Comparison of ENCODE assay signal across 25 cellular contexts in genomic region chr9:21265421-21266189, GRCh38. TPM values are rescaled to one million over a fixed set of nuclear protein-coding genes. Genes with fewer than 3 reads are reported as not detected.
DNase-seq lines count a peak whose midpoint lies in the region; ATAC-seq, FAIRE-seq and TF ChIP-seq lines count a peak whose summit lies in the region.
"Had no signal": no experiment of that assay in that cellular context is flagged by ENCODE, and none has a peak within 500 bp of the region (broad histone marks: within the 10 kb centered on the region; RNA-seq: fewer than 3 reads in every experiment).

No MANE protein-coding gene starts in this region.

- dilution Hi-C loops in keratinocyte (cut with MboI; ENCODE audit: extremely low pct_ligation_motif_present, low sequenced_read_pairs) = no loop called here

- H4K20me1 ChIP-seq in GM23338 (replicated peaks; ENCODE audit: insufficient read depth) (no peaks in the 10 kb centered on the region; the same call in 1 of the 2 replicates), keratinocyte (ENCODE audit: control insufficient read depth, extremely low read depth, insufficient read depth, low read length) (no peaks in the 10 kb centered on the region)

- no peaks in the 10 kb centered on the region for H3K36me3 Mint-ChIP-seq in GM23338 (ENCODE audit: low read depth)
- H3K36me3 Mint-ChIP-seq: memory B cell; natural killer cell treated with Interleukin-12 subunit alpha and Interleukin-12 subunit beta and Interleukin-15 and Interleukin-18, amount 100 ng/mL, for 72 hours had no signal

- peaks cover 100% of the 10 kb centered on the region for H3K27me3 ChIP-seq in GM23338 (ENCODE audit: insufficient read depth)
- H3K27me3 ChIP-seq in keratinocyte (ENCODE audit: control insufficient read depth, extremely low read depth, insufficient read depth, low read length) = peaks cover 17% of the 10 kb centered on the region
- H3K27me3 ChIP-seq: SJCRH30, tibial artery had no signal

- no peak overlapping the region for H3K4me3 Mint-ChIP-seq in GM23338
- H3K4me3 Mint-ChIP-seq: activated T-helper 17 cell treated with anti-CD3 and anti-CD28 coated beads, Interleukin-2, amount 50 U/mL, for 72 hours; memory B cell; natural killer cell treated with Interleukin-12 subunit alpha and Interleukin-12 subunit beta and Interleukin-15 and Interleukin-18, amount 100 ng/mL, for 72 hours had no signal

- no peaks in the 10 kb centered on the region for H3K79me2 ChIP-seq in GM23338 (replicated peaks; ENCODE audit: insufficient read depth)
- no peaks in the 10 kb centered on the region for H3K79me2 ChIP-seq in keratinocyte (ENCODE audit: control insufficient read depth, insufficient read depth, low read length)

- no peak overlapping the region for H3K9ac ChIP-seq in keratinocyte (ENCODE audit: control insufficient read depth, extremely low read depth, insufficient read depth, low read length)
- H3K9ac ChIP-seq: GM23248 had no signal

- H3K9me1 ChIP-seq in keratinocyte (ENCODE audit: control insufficient read depth, extremely low read depth, insufficient read depth, low read length) = no peaks in the 10 kb centered on the region

- FAIRE-seq in keratinocyte (lab: Jason Lieb, UNC) (peak; percentile 63), HTR-8/SVneo (lab: Jason Lieb, UNC) (no peak)
- FAIRE-seq: HepG2, islet of Langerhans had no signal

- DNase-seq in GM23338 (ENCODE audit: low spot score) = peak; percentile 11
- peak; percentile 12 for DNase-seq in M059J (ENCODE audit: low read depth)
- no peak for DNase-seq in keratinocyte (ENCODE audit: low read depth, low spot score)
- DNase-seq in G401 (ENCODE audit: low spot score) = no peak
- DNase-seq in stimulated activated CD4-positive, alpha-beta T cell treated with anti-CD3 and anti-CD28 coated beads, Interleukin-12 subunit alpha, Interleukin-12 subunit beta, amount 100 ng/mL, for 4 hours = no peak
- no peak for DNase-seq in HTR-8/SVneo (ENCODE audit: insufficient read length, low spot score)
- no peak for DNase-seq in kidney glomerular epithelial cell (lab: John Stamatoyannopoulos, UW)
- DNase-seq: dorsolateral prefrontal cortex, GM23248, heart right ventricle, NCI-H2029, NCI-H510A, SJCRH30, T-helper 2 cell, tibial artery had no signal

- H2AFZ ChIP-seq in GM23338 (no peak overlapping the region), keratinocyte (ENCODE audit: control insufficient read depth, low read length) (no peak overlapping the region)
- H2AFZ ChIP-seq: GM23248 had no signal

- H3K27ac Mint-ChIP-seq in GM23338 = no peak overlapping the region
- H3K27ac Mint-ChIP-seq: activated T-helper 17 cell treated with anti-CD3 and anti-CD28 coated beads, Interleukin-2, amount 50 U/mL, for 72 hours; memory B cell; natural killer cell treated with Interleukin-12 subunit alpha and Interleukin-12 subunit beta and Interleukin-15 and Interleukin-18, amount 100 ng/mL, for 72 hours had no signal

- H3K9me2 ChIP-seq in GM23338 (ENCODE audit: insufficient read depth) = no peaks in the 10 kb centered on the region

- no peak overlapping the region for H3K4me2 ChIP-seq in GM23338
- H3K4me2 ChIP-seq in keratinocyte (ENCODE audit: control insufficient read depth, extremely low read depth, insufficient read depth, low read depth, low read length) = no peak overlapping the region
- H3K4me2 ChIP-seq: smooth muscle cell had no signal

- ATAC-seq in GM18861 (IDR thresholded peaks at IDR 0.05; ENCODE audit: unreplicated experiment) = peak; percentile 44
- peak; percentile 48; the same call in 1 of the 3 replicates for ATAC-seq in GM23338
- ATAC-seq: activated T-helper 17 cell treated with anti-CD3 and anti-CD28 coated beads, Interleukin-2, amount 50 U/mL, for 72 hours; heart right ventricle; HepG2; natural killer cell treated with Interleukin-12 subunit alpha and Interleukin-12 subunit beta and Interleukin-15 and Interleukin-18, amount 100 ng/mL, for 72 hours had no signal

- no peaks in the 10 kb centered on the region; the same call in 1 of the 3 replicates for H3K9me3 Mint-ChIP-seq in GM23338
- H3K9me3 Mint-ChIP-seq: activated T-helper 17 cell treated with anti-CD3 and anti-CD28 coated beads, Interleukin-2, amount 50 U/mL, for 72 hours; memory B cell; natural killer cell treated with Interleukin-12 subunit alpha and Interleukin-12 subunit beta and Interleukin-15 and Interleukin-18, amount 100 ng/mL, for 72 hours had no signal

- H3K27ac ChIP-seq in GM23338 (ENCODE audit: low read depth) = no peak overlapping the region
- no peak overlapping the region for H3K27ac ChIP-seq in keratinocyte (ENCODE audit: control insufficient read depth, insufficient read depth, low read length)
- H3K27ac ChIP-seq: cardiac muscle cell, dorsolateral prefrontal cortex, GM23248, heart right ventricle, SJCRH30, tibial artery had no signal

- H3K4me1 Mint-ChIP-seq in GM23338 = peaks cover 5% of the 10 kb centered on the region; the same call in 1 of the 3 replicates
- H3K4me1 Mint-ChIP-seq: activated T-helper 17 cell treated with anti-CD3 and anti-CD28 coated beads, Interleukin-2, amount 50 U/mL, for 72 hours had no signal

- no peak overlapping the region for H3K4me3 ChIP-seq in GM23338
- H3K4me3 ChIP-seq in keratinocyte (ENCODE audit: control insufficient read depth in 2 of 3, extremely low read depth in 1 of 3, insufficient read depth in 2 of 3, low read depth in 1 of 3, low read length in 3 of 3) = no peak overlapping the region
- H3K4me3 ChIP-seq: cardiac muscle cell, dorsolateral prefrontal cortex, GM23248, heart right ventricle, SJCRH30, smooth muscle cell, tibial artery had no signal

- TF ChIP-seq CTCF in GM23338 (conservative IDR thresholded peaks at IDR 0.05; ENCODE audit: low read depth in 2 of 2) = 0 out of 4 replicates have a peak, but pooled peaks of 1 of the 2 experiments have one; percentile 14
- TF ChIP-seq CTCF in keratinocyte (optimal IDR thresholded peaks at IDR 0.05 in 1 of 3, IDR thresholded peaks at IDR 0.05 in 1 of 3, conservative IDR thresholded peaks at IDR 0.05 in 1 of 3; ENCODE audit: extremely low read depth in 1 of 3, insufficient read depth in 2 of 3, low read length in 3 of 3) = no peak

- peaks cover 69% of the 10 kb centered on the region for H3K27me3 Mint-ChIP-seq in GM23338 (ENCODE audit: insufficient read depth, low read depth, poor library complexity)

- in situ Hi-C loops in G401 (cut with HindIII; ENCODE audit: low sequenced_read_pairs) = no loop called here

- H3K36me3 ChIP-seq in GM23338 (ENCODE audit: insufficient read depth) = no peaks in the 10 kb centered on the region
- H3K36me3 ChIP-seq in keratinocyte (ENCODE audit: control insufficient read depth in 2 of 2, extremely low read depth in 1 of 2, insufficient read depth in 2 of 2, low read length in 2 of 2) = no peaks in the 10 kb centered on the region
- H3K36me3 ChIP-seq: cardiac muscle cell, heart right ventricle, SJCRH30, tibial artery had no signal

- H3K4me1 ChIP-seq in GM23338 (ENCODE audit: insufficient read depth) (no peaks in the 10 kb centered on the region), keratinocyte (ENCODE audit: control insufficient read depth, extremely low read depth, insufficient read depth, low read length) (peaks cover 2% of the 10 kb centered on the region)
- H3K4me1 ChIP-seq: heart right ventricle, SJCRH30, tibial artery had no signal

- no peaks in the 10 kb centered on the region for H3K9me3 ChIP-seq in keratinocyte (ENCODE audit: control insufficient read depth, low read depth, low read length)
- H3K9me3 ChIP-seq: SJCRH30, tibial artery had no signal

- H3F3A ChIP-seq in GM23338 (replicated peaks; ENCODE audit: low read depth) = no peaks in the 10 kb centered on the region

RNA-seq across cellular contexts. Expression of gene IFNA14, which starts 25.8 kb away (rescaled TPM):
- total RNA-seq in GM23338 (2014; rRNA removed; shearing (Covaris generic)) = not detected in 2 replicates
- polyA plus RNA-seq in GM23338 (2016; fragmentation: Nextera tagmentation; extraction: Ambion mirVana) (not detected in 2 replicates), keratinocyte (not detected in 3 replicates)
- not detected in 2 replicates for total RNA-seq in M059J (2014; rRNA removed; shearing (Covaris generic))
- polyA plus RNA-seq in keratinocyte (2011; ENCODE audit: low read depth) = not detected
- not detected in 2 replicates for polyA plus RNA-seq in keratinocyte (2011; cell fraction: cytosol; rRNA removed)
- not detected in 2 replicates for polyA plus RNA-seq in keratinocyte (2011; cell fraction: nucleus; rRNA removed)
- polyA plus RNA-seq in keratinocyte (2012; ENCODE audit: low replicate concordance) = not detected in 2 replicates
- not detected in 3 replicates for polyA minus RNA-seq in keratinocyte
- not detected for polyA minus RNA-seq in keratinocyte (2011; cell fraction: cytosol; rRNA and poly(A)+ RNA removed)
- polyA minus RNA-seq in keratinocyte (2011; cell fraction: nucleus; rRNA and poly(A)+ RNA removed) = not detected in 2 replicates
- total RNA-seq in G401 (2014; rRNA removed; shearing (Covaris generic)) = not detected in 2 replicates
- total RNA-seq: activated T-helper 17 cell treated with anti-CD3 and anti-CD28 coated beads, Interleukin-2, amount 50 U/mL, for 72 hours; cardiac muscle cell; dorsolateral prefrontal cortex; fibroblast of lung; GM23248; heart right ventricle; HepG2; natural killer cell treated with Interleukin-12 subunit alpha and Interleukin-12 subunit beta and Interleukin-15 and Interleukin-18, amount 100 ng/mL, for 72 hours; posterior vena cava; SJCRH30; smooth muscle cell had no signal
- polyA plus RNA-seq: cardiac muscle cell, fibroblast of lung, GM23248, heart right ventricle, HepG2, smooth muscle cell had no signal

RNA-seq across cellular contexts. Expression of gene IFNA17, which starts 37.6 kb away (rescaled TPM):
- not detected in 2 replicates for total RNA-seq in GM23338 (2014; rRNA removed; shearing (Covaris generic))
- polyA plus RNA-seq in GM23338 (2016; fragmentation: Nextera tagmentation; extraction: Ambion mirVana) = not detected in 2 replicates
- total RNA-seq in M059J (2014; rRNA removed; shearing (Covaris generic)) = not detected in 2 replicates
- polyA plus RNA-seq in keratinocyte = not detected in 3 replicates
- polyA plus RNA-seq in keratinocyte (2011; ENCODE audit: low read depth) = not detected
- polyA plus RNA-seq in keratinocyte (2011; cell fraction: cytosol; rRNA removed) = not detected in 2 replicates
- polyA plus RNA-seq in keratinocyte (2011; cell fraction: nucleus; rRNA removed) = not detected in 2 replicates
- polyA plus RNA-seq in keratinocyte (2012; ENCODE audit: low replicate concordance) = not detected in 2 replicates
- not detected in 3 replicates for polyA minus RNA-seq in keratinocyte
- not detected for polyA minus RNA-seq in keratinocyte (2011; cell fraction: cytosol; rRNA and poly(A)+ RNA removed)
- not detected in 2 replicates for polyA minus RNA-seq in keratinocyte (2011; cell fraction: nucleus; rRNA and poly(A)+ RNA removed)
- not detected in 2 replicates for total RNA-seq in G401 (2014; rRNA removed; shearing (Covaris generic))
- total RNA-seq: activated T-helper 17 cell treated with anti-CD3 and anti-CD28 coated beads, Interleukin-2, amount 50 U/mL, for 72 hours; cardiac muscle cell; dorsolateral prefrontal cortex; fibroblast of lung; GM23248; heart right ventricle; HepG2; natural killer cell treated with Interleukin-12 subunit alpha and Interleukin-12 subunit beta and Interleukin-15 and Interleukin-18, amount 100 ng/mL, for 72 hours; posterior vena cava; SJCRH30; smooth muscle cell had no signal
- polyA plus RNA-seq: cardiac muscle cell, fibroblast of lung, GM23248, heart right ventricle, HepG2, smooth muscle cell had no signal

RNA-seq across cellular contexts. Expression of gene IFNA5, which starts 39.5 kb away (rescaled TPM):
- not detected in 2 replicates for total RNA-seq in GM23338 (2014; rRNA removed; shearing (Covaris generic))
- polyA plus RNA-seq in GM23338 (2016; fragmentation: Nextera tagmentation; extraction: Ambion mirVana) (not detected in 2 replicates), keratinocyte (not detected in 3 replicates)
- not detected in 2 replicates for total RNA-seq in M059J (2014; rRNA removed; shearing (Covaris generic))
- not detected for polyA plus RNA-seq in keratinocyte (2011; ENCODE audit: low read depth)
- not detected in 2 replicates for polyA plus RNA-seq in keratinocyte (2011; cell fraction: cytosol; rRNA removed)
- not detected in 2 replicates for polyA plus RNA-seq in keratinocyte (2011; cell fraction: nucleus; rRNA removed)
- not detected in 2 replicates for polyA plus RNA-seq in keratinocyte (2012; ENCODE audit: low replicate concordance)
- polyA minus RNA-seq in keratinocyte = not detected in 3 replicates
- not detected for polyA minus RNA-seq in keratinocyte (2011; cell fraction: cytosol; rRNA and poly(A)+ RNA removed)
- polyA minus RNA-seq in keratinocyte (2011; cell fraction: nucleus; rRNA and poly(A)+ RNA removed) = not detected in 2 replicates
- total RNA-seq in G401 (2014; rRNA removed; shearing (Covaris generic)) = not detected in 2 replicates
- total RNA-seq: activated T-helper 17 cell treated with anti-CD3 and anti-CD28 coated beads, Interleukin-2, amount 50 U/mL, for 72 hours; cardiac muscle cell; fibroblast of lung; GM23248; heart right ventricle; HepG2; natural killer cell treated with Interleukin-12 subunit alpha and Interleukin-12 subunit beta and Interleukin-15 and Interleukin-18, amount 100 ng/mL, for 72 hours; posterior vena cava; SJCRH30 had no signal
- polyA plus RNA-seq: cardiac muscle cell, fibroblast of lung, GM23248, heart right ventricle, HepG2, smooth muscle cell had no signal

RNA-seq across cellular contexts. Expression of gene IFNA16, which starts 48.5 kb away (rescaled TPM):
- not detected in 2 replicates for total RNA-seq in GM23338 (2014; rRNA removed; shearing (Covaris generic))
- polyA plus RNA-seq in GM23338 (2016; fragmentation: Nextera tagmentation; extraction: Ambion mirVana) (not detected in 2 replicates), keratinocyte (not detected in 3 replicates)
- not detected in 2 replicates for total RNA-seq in M059J (2014; rRNA removed; shearing (Covaris generic))
- polyA plus RNA-seq in keratinocyte (2011; ENCODE audit: low read depth) = not detected
- not detected in 2 replicates for polyA plus RNA-seq in keratinocyte (2011; cell fraction: cytosol; rRNA removed)
- not detected in 2 replicates for polyA plus RNA-seq in keratinocyte (2011; cell fraction: nucleus; rRNA removed)
- polyA plus RNA-seq in keratinocyte (2012; ENCODE audit: low replicate concordance) = not detected in 2 replicates
- not detected in 3 replicates for polyA minus RNA-seq in keratinocyte
- not detected for polyA minus RNA-seq in keratinocyte (2011; cell fraction: cytosol; rRNA and poly(A)+ RNA removed)
- polyA minus RNA-seq in keratinocyte (2011; cell fraction: nucleus; rRNA and poly(A)+ RNA removed) = not detected in 2 replicates
- total RNA-seq in G401 (2014; rRNA removed; shearing (Covaris generic)) = not detected in 2 replicates
- total RNA-seq: activated T-helper 17 cell treated with anti-CD3 and anti-CD28 coated beads, Interleukin-2, amount 50 U/mL, for 72 hours; cardiac muscle cell; dorsolateral prefrontal cortex; fibroblast of lung; GM23248; heart right ventricle; HepG2; natural killer cell treated with Interleukin-12 subunit alpha and Interleukin-12 subunit beta and Interleukin-15 and Interleukin-18, amount 100 ng/mL, for 72 hours; posterior vena cava; SJCRH30; smooth muscle cell had no signal
- polyA plus RNA-seq: cardiac muscle cell, fibroblast of lung, GM23248, heart right ventricle, HepG2, smooth muscle cell had no signal

RNA-seq across cellular contexts. Expression of gene IFNA10, which starts 58.7 kb away (rescaled TPM):
- not detected in 2 replicates for total RNA-seq in GM23338 (2014; rRNA removed; shearing (Covaris generic))
- polyA plus RNA-seq in GM23338 (2016; fragmentation: Nextera tagmentation; extraction: Ambion mirVana) = not detected in 2 replicates
- total RNA-seq in M059J (2014; rRNA removed; shearing (Covaris generic)) = not detected in 2 replicates
- polyA plus RNA-seq in keratinocyte = not detected in 3 replicates
- not detected for polyA plus RNA-seq in keratinocyte (2011; ENCODE audit: low read depth)
- not detected in 2 replicates for polyA plus RNA-seq in keratinocyte (2011; cell fraction: cytosol; rRNA removed)
- polyA plus RNA-seq in keratinocyte (2011; cell fraction: nucleus; rRNA removed) = not detected in 2 replicates
- not detected in 2 replicates for polyA plus RNA-seq in keratinocyte (2012; ENCODE audit: low replicate concordance)
- not detected in 3 replicates for polyA minus RNA-seq in keratinocyte
- polyA minus RNA-seq in keratinocyte (2011; cell fraction: cytosol; rRNA and poly(A)+ RNA removed) = not detected
- not detected in 2 replicates for polyA minus RNA-seq in keratinocyte (2011; cell fraction: nucleus; rRNA and poly(A)+ RNA removed)
- total RNA-seq in G401 (2014; rRNA removed; shearing (Covaris generic)) = not detected in 2 replicates
- total RNA-seq: activated T-helper 17 cell treated with anti-CD3 and anti-CD28 coated beads, Interleukin-2, amount 50 U/mL, for 72 hours; cardiac muscle cell; dorsolateral prefrontal cortex; fibroblast of lung; GM23248; heart right ventricle; HepG2; natural killer cell treated with Interleukin-12 subunit alpha and Interleukin-12 subunit beta and Interleukin-15 and Interleukin-18, amount 100 ng/mL, for 72 hours; posterior vena cava; SJCRH30; smooth muscle cell had no signal
- polyA plus RNA-seq: cardiac muscle cell, fibroblast of lung, GM23248, heart right ventricle, HepG2, smooth muscle cell had no signal

Comparison
In these comparisons a context has a peak if more than half of its experiments do, and no peak if none do; other contexts are left out.
1. DNase-seq: peak in GM23338 (single experiment) and M059J (single experiment); none in keratinocyte (single experiment), G401 (single experiment), stimulated activated CD4-positive, alpha-beta T cell treated with anti-CD3 and anti-CD28 coated beads, Interleukin-12 subunit alpha, Interleukin-12 subunit beta, amount 100 ng/mL, for 4 hours (single experiment), HTR-8/SVneo (single experiment) and kidney glomerular epithelial cell (single experiment).